8 cellular contexts compared by ENCODE assay signal in the genomic region with DNA sequence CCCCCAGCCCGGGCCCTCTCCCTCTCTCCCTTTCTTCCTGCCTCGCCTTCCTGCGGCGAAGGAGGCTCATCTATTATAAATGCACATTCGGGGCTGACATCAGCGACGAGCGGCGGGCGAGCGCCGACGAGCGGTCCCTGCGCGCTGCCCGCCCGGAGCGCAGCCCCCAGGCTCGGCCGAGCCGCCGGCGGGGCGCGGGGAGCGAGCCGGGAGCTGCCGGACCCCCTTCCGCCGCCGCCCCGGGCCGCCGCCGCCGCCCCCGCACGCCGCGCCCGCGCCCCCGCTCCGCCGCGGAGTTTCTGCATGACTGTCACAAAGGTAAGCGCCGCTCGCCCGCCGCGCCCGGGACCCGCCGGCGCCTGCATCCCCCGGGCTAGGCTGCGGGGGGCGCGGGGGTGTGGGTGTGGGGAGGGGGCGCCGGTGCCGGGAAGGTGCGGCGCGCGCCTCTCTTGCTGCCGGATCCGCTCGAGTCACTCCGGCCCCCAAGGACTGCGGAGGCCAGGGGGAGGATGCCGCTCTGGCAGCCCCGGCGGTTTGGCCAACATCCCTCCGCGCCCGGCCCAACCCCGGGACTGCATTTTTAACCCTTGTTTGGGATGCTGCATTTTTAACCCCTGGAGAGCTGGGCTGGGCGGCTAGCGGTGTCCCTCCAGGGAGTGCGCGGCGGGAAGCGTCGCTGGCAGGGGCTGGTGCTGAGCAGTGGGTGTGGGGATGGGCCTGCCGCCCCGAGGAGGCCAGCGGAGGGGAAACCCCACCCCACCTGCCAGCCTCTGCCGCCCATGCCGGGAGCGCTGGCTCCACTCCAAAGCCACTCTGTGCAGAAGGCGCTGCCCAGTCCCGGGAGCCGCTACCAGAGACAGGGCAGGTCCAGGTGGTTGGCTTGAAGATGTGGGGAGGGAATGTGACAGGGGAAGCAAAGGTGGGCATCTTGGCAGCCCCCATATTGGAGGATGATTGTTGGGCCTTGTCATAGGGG. TPM values are rescaled to one million over a fixed set of nuclear protein-coding genes. Genes with fewer than 3 reads are reported as not detected.
DNase-seq lines count a peak whose midpoint lies in the region; ATAC-seq, FAIRE-seq and TF ChIP-seq lines count a peak whose summit lies in the region.

Gene CORO2B (plus strand): TSS at position 34 of the 976 bp plus-strand sequence. CDS start 270 bp downstream, at position 304.

- DNase-seq in DMS 273 treated with DMSO at 0.1 percent for 48 hours (lab: John Stamatoyannopoulos, UW) (peak; percentile 54), MG63 (peak; percentile 78), heart right ventricle (peak; percentile 42 to 63), pancreas (peak in 5 of 6 donors; percentile 21 to 77 (median 51)), middle frontal gyrus (ENCODE audit: extremely low spot score, low spot score) (no peak)
- no peak for DNase-seq in activated naive CD4-positive, alpha-beta T cell treated with anti-CD3 and anti-CD28 coated beads, Interleukin-2, amount 10 ng/mL, durations not matched to agents 7 days and 5 days

- no peaks in the 10 kb centered on the region for H3K9me3 ChIP-seq in MG63
- H3K9me3 ChIP-seq in heart right ventricle: no peaks in the 10 kb centered on the region
- no peaks in the 10 kb centered on the region for H3K9me3 ChIP-seq in pancreas

- H3K4me3 ChIP-seq in MG63 (peak within 1 kb of the TSS; percentile 73), heart right ventricle (peak within 1 kb of the TSS; percentile 37 to 89 (median 70)), pancreas (peak within 1 kb of the TSS; percentile 31 to 54 (median 44))

- H3K4me1 ChIP-seq in heart right ventricle (peaks cover 6 to 60% (median 25%) of the 10 kb centered on the region in 9 donors), pancreas (no peaks in the 10 kb centered on the region)

- H3K4me1 Mint-ChIP-seq in activated naive CD4-positive, alpha-beta T cell treated with anti-CD3 and anti-CD28 coated beads, Interleukin-2, amount 10 ng/mL, durations not matched to agents 7 days and 5 days: peaks cover 11% of the 10 kb centered on the region

- H3K36me3 ChIP-seq in MG63: peaks cover 7% of the 10 kb centered on the region; the same call in 1 of the 2 replicates
- H3K36me3 ChIP-seq in heart right ventricle: no peaks in the 10 kb centered on the region
- no peaks in the 10 kb centered on the region for H3K36me3 ChIP-seq in pancreas

- peak within 1 kb of the TSS; percentile 53 for H3K4me3 Mint-ChIP-seq in activated naive CD4-positive, alpha-beta T cell treated with anti-CD3 and anti-CD28 coated beads, Interleukin-2, amount 10 ng/mL, durations not matched to agents 7 days and 5 days

- no peak within 1 kb of the TSS for H3K27ac Mint-ChIP-seq in activated naive CD4-positive, alpha-beta T cell treated with anti-CD3 and anti-CD28 coated beads, Interleukin-2, amount 10 ng/mL, durations not matched to agents 7 days and 5 days

- CTCF ChIA-PET in activated naive CD4-positive, alpha-beta T cell treated with anti-CD3 and anti-CD28 coated beads, Interleukin-2, amount 10 ng/mL, durations not matched to agents 7 days and 5 days (lab: Charles Lee): no interaction called here

- 3 to 4% methylated on average over 59 to 96 of the region's 96 CpGs for WGBS in heart right ventricle, 2 donors
- 5 to 7% methylated on average over 48 to 96 of the region's 96 CpGs for WGBS in pancreas, 2 donors

- H3K27me3 ChIP-seq in MG63 (no peaks in the 10 kb centered on the region), heart right ventricle (peaks cover 0 to 40% (median 0%) of the 10 kb centered on the region in 7 donors), pancreas (no peaks in the 10 kb centered on the region)

- H3K27ac ChIP-seq in heart right ventricle (peak within 1 kb of the TSS; percentile 76 to 92 (median 86)), pancreas (peak within 1 kb of the TSS in 1 of 4 donors; percentile 33)

- peaks cover 87% of the 10 kb centered on the region for H3K27me3 Mint-ChIP-seq in activated naive CD4-positive, alpha-beta T cell treated with anti-CD3 and anti-CD28 coated beads, Interleukin-2, amount 10 ng/mL, durations not matched to agents 7 days and 5 days

- H3K36me3 Mint-ChIP-seq in activated naive CD4-positive, alpha-beta T cell treated with anti-CD3 and anti-CD28 coated beads, Interleukin-2, amount 10 ng/mL, durations not matched to agents 7 days and 5 days: no peaks in the 10 kb centered on the region

- ATAC-seq in heart right ventricle: peak; percentile 13 to 59 (median 29)
- peak in 3 of 4 donors; percentile 32 to 39 (median 34) for ATAC-seq in pancreas
- no peak for ATAC-seq in HG02973 (IDR thresholded peaks at IDR 0.05; ENCODE audit: unreplicated experiment)
- ATAC-seq in HG03521 (IDR thresholded peaks at IDR 0.05; ENCODE audit: unreplicated experiment): no peak

- TF ChIP-seq CTCF in heart right ventricle (IDR thresholded peaks at IDR 0.05): no peak
- no peak for TF ChIP-seq CTCF in pancreas (IDR thresholded peaks at IDR 0.05)

- H3K9me3 Mint-ChIP-seq in activated naive CD4-positive, alpha-beta T cell treated with anti-CD3 and anti-CD28 coated beads, Interleukin-2, amount 10 ng/mL, durations not matched to agents 7 days and 5 days: no peaks in the 10 kb centered on the region

- no peak for FAIRE-seq in pancreas (lab: Jason Lieb, UNC)

- intact Hi-C loops in heart right ventricle (cut with DNase I) (loop anchor here in 8 of 10 donors (2.0 to 5.0 kb wide), 5 partner anchors 43 to 96 kb away; no protein-coding TSS in a partner anchor), pancreas (cut with DNase I) (no loop called here)

RNA-seq across cellular contexts. Expression of gene CORO2B, which starts in this region (rescaled TPM):
- total RNA-seq in MG63 (2014; rRNA removed; shearing (Covaris generic); ENCODE audit: low replicate concordance): 7.1 and 7.9 TPM in 2 replicates
- total RNA-seq in heart right ventricle: 1 to 10 TPM; 2.6 to 8.1 (median 4.5) TPM
- polyA plus RNA-seq in heart right ventricle: 1 to 10 TPM; 7.1 to 7.6 TPM
- 1 to 10 TPM in 3 of 6 donors, under 1 TPM in 3; 0.56 to 3.3 (median 1.4) TPM for total RNA-seq in pancreas
- polyA plus RNA-seq in pancreas: 1 to 10 TPM; 1.5 to 7.7 TPM

Comparison
In these comparisons a context has a peak if more than half of its experiments do, and no peak if none do; other contexts are left out.
1. DNase-seq: peak in DMS 273 treated with DMSO at 0.1 percent for 48 hours (single experiment), MG63 (single experiment), heart right ventricle (2 of 2) and pancreas (5 of 6); none in activated naive CD4-positive, alpha-beta T cell treated with anti-CD3 and anti-CD28 coated beads, Interleukin-2, amount 10 ng/mL, durations not matched to agents 7 days and 5 days (single experiment) and middle frontal gyrus (single experiment).
2. ATAC-seq: peak in heart right ventricle (8 of 8) and pancreas (3 of 4); none in HG02973 (single experiment) and HG03521 (single experiment).
3. intact Hi-C loops: an anchor here in heart right ventricle (2.0 to 5.0 kb wide); none called in pancreas.
4. Peak in every context shown above with its lines, with median percentiles within 50 percentile points of each other: H3K4me3 ChIP-seq.